Comparison of ENCODE assay signal across 1 cellular context in genomic region chr17:16013943-16014407, GRCh38.
TF ChIP-seq lines count a peak whose summit lies in the region.

No MANE protein-coding gene starts in this region.

TF ChIP-seq in HepG2, 621 proteins besides CTCF, POLR2A, EP300 and RAD21 (continued from another document):
- TF ChIP-seq ZNF280D (CRISPR knock-in tag; IDR thresholded peaks at IDR 0.05): no peak
